Comparison of ENCODE assay signal across 8 cellular contexts in genomic region chr7:131106681-131107342, GRCh38.
A peak's percentile ranks its signal among the peaks of the same experiment; 100 is the strongest.
DNase-seq lines count a peak whose midpoint lies in the region; ATAC-seq and TF ChIP-seq lines count a peak whose summit lies in the region.

No MANE protein-coding gene starts in this region.

- peaks cover 48% of the 10 kb centered on the region for H3F3A ChIP-seq in GM23248 (ENCODE audit: insufficient read depth)

- no peak for TF ChIP-seq CTCF in retinal pigment epithelial cell (conservative IDR thresholded peaks at IDR 0.05; ENCODE audit: low read depth, low read length)

- ATAC-seq in SK-N-SH treated with all-trans-retinoic acid at 6 μM for 48 hours (peak; percentile 25), right cardiac atrium (peak; percentile 7 to 25), GM18870 (IDR thresholded peaks at IDR 0.05; ENCODE audit: unreplicated experiment) (no peak)

- H3K27ac ChIP-seq in ACC112 (ENCODE audit: low read depth, low read length), result peak overlapping the region; percentile 98
- peak overlapping the region; percentile 99 for H3K27ac ChIP-seq in GM23248
- peak overlapping the region; percentile 92 for H3K27ac ChIP-seq in adipose tissue (ENCODE audit: low read depth, low read length)
- H3K27ac ChIP-seq in right cardiac atrium (ENCODE audit: low read length), result peak overlapping the region; percentile 96

- WGBS in GM23248 (ENCODE audit: low coverage in 1 of 2, low lambda C conversion rate in 2 of 2, missing lambda C conversion rate in 2 of 2), 2 experiments, result 1% methylated on average over 21 to 31 of the region's 32 CpGs
- 0% methylated on average over 21 to 32 of the region's 32 CpGs for WGBS in adipose tissue, 3 donors
- under 1% methylated on average over 32 of the region's 32 CpGs for WGBS in right cardiac atrium

- H3K79me2 ChIP-seq in ACC112 (ENCODE audit: control insufficient read depth, insufficient read depth, low read length, unreplicated experiment) (peaks cover 92% of the 10 kb centered on the region), GM23248 (ENCODE audit: insufficient read depth) (peaks cover 92% of the 10 kb centered on the region)

- H3K36me3 ChIP-seq in ACC112 (ENCODE audit: insufficient read depth, low read length) (peaks cover 7% of the 10 kb centered on the region; the same call in 1 of the 2 replicates), GM23248 (ENCODE audit: low read depth) (no peaks in the 10 kb centered on the region)

- H3K4me1 ChIP-seq in ACC112 (ENCODE audit: control insufficient read depth, insufficient read depth, low read length, unreplicated experiment) (peaks cover 27% of the 10 kb centered on the region), GM23248 (ENCODE audit: insufficient read depth) (peaks cover 32% of the 10 kb centered on the region), right cardiac atrium (ENCODE audit: control insufficient read depth, insufficient read depth, low read length) (no peaks in the 10 kb centered on the region)

- H3K9me3 ChIP-seq in GM23248 (ENCODE audit: low read depth) (no peaks in the 10 kb centered on the region), right cardiac atrium (ENCODE audit: control insufficient read depth, low read length) (no peaks in the 10 kb centered on the region)

- peak overlapping the region; percentile 98 for H3K9ac ChIP-seq in GM23248

- peak overlapping the region; percentile 98 for H3K4me2 ChIP-seq in GM23248 (ENCODE audit: unreplicated experiment)

- in situ Hi-C loops in GM23248 (cut with MboI), result no loop called here

- DNase-seq in GM23248 (peak; percentile 66), right cardiac atrium (peak; percentile 54 to 83 (median 79)), retinal pigment epithelial cell (ENCODE audit: low read depth) (no peak), GM19238 (ENCODE audit: insufficient read length, low spot score) (no peak)

- H3K27me3 ChIP-seq in ACC112 (ENCODE audit: insufficient read depth, low read length), result no peaks in the 10 kb centered on the region
- H3K27me3 ChIP-seq in GM23248 (replicated peaks; ENCODE audit: insufficient read depth), result no peaks in the 10 kb centered on the region
- no peaks in the 10 kb centered on the region for H3K27me3 ChIP-seq in right cardiac atrium (ENCODE audit: control insufficient read depth, insufficient read depth)

- H3K4me3 ChIP-seq in ACC112 (ENCODE audit: low read depth, low read length), result peak overlapping the region; percentile 95
- H3K4me3 ChIP-seq in GM23248, result peak overlapping the region; percentile 92
- H3K4me3 ChIP-seq in right cardiac atrium (ENCODE audit: low read length), result peak overlapping the region; percentile 63
- H3K4me3 ChIP-seq in retinal pigment epithelial cell (ENCODE audit: low read length), result peak overlapping the region; percentile 91

- no peak overlapping the region for H2AFZ ChIP-seq in ACC112 (ENCODE audit: low read length, unreplicated experiment)
- peak overlapping the region; percentile 49 for H2AFZ ChIP-seq in GM23248

- H4K20me1 ChIP-seq in GM23248 (ENCODE audit: insufficient read depth), result peaks cover 19% of the 10 kb centered on the region

- intact Hi-C loops in right cardiac atrium (cut with DNase I), result loop anchor here in 3 of 4 donors (5.0 to 10.0 kb wide), 4 partner anchors 35 to 318 kb away; partner anchors contain the start of gene MKLN1 (in 2 of the 3)

- no peaks in the 10 kb centered on the region for H3K9me2 ChIP-seq in GM23248 (ENCODE audit: insufficient read depth)

TF ChIP-seq in SK-N-SH treated with all-trans-retinoic acid at 6 μM for 48 hours, 23 proteins besides CTCF, POLR2A, EP300 and RAD21:
- TF ChIP-seq ISL1 (CRISPR knock-in tag; IDR thresholded peaks at IDR 0.05), result no peak
- TF ChIP-seq ZNF565 (CRISPR knock-in tag; conservative IDR thresholded peaks at IDR 0.05; ENCODE audit: low read depth), result no peak
- no peak for TF ChIP-seq CSRNP3 (CRISPR knock-in tag; IDR thresholded peaks at IDR 0.05)
- TF ChIP-seq ARNTL (CRISPR knock-in tag; IDR thresholded peaks at IDR 0.05; ENCODE audit: borderline replicate concordance, low read depth), result no peak
- TF ChIP-seq TCF4 (CRISPR knock-in tag; IDR thresholded peaks at IDR 0.05; ENCODE audit: borderline replicate concordance), result no peak
- no peak for TF ChIP-seq ZNF8 (CRISPR knock-in tag; IDR thresholded peaks at IDR 0.05)

Comparison
In these comparisons a context has a peak if more than half of its experiments do, and no peak if none do; other contexts are left out.
1. DNase-seq: peak in GM23248 (single experiment) and right cardiac atrium (3 of 3); none in retinal pigment epithelial cell (single experiment) and GM19238 (single experiment).
2. Peak in every context shown above with its lines, with median percentiles within 50 percentile points of each other: H3K27ac ChIP-seq and H3K4me3 ChIP-seq.